1 cellular context compared by ENCODE assay signal in genomic region chr20:609371-609964, GRCh38.
TF ChIP-seq lines count a peak whose summit lies in the region.

No MANE protein-coding gene starts in this region.

TF ChIP-seq in IMR-90, 13 proteins besides CTCF, POLR2A, EP300 and RAD21 (continued from another document):
- TF ChIP-seq MXI1 (IDR thresholded peaks at IDR 0.05; ENCODE audit: borderline replicate concordance, low read depth, low read length), result no peak
- TF ChIP-seq USF2 (IDR thresholded peaks at IDR 0.05; ENCODE audit: low read depth, low read length), result no peak
- no peak for TF ChIP-seq MAFK (IDR thresholded peaks at IDR 0.05; ENCODE audit: low read depth, low read length)
- no peak for TF ChIP-seq NFE2L2 (IDR thresholded peaks at IDR 0.05; ENCODE audit: low read depth, low read length)
- no peak for TF ChIP-seq FOS (IDR thresholded peaks at IDR 0.05; ENCODE audit: low read depth, low read length)
- TF ChIP-seq MAZ (IDR thresholded peaks at IDR 0.05; ENCODE audit: borderline replicate concordance, low read depth, low read length), result no peak
